ENCODE assay signal across 1 cellular context in the genomic region with DNA sequence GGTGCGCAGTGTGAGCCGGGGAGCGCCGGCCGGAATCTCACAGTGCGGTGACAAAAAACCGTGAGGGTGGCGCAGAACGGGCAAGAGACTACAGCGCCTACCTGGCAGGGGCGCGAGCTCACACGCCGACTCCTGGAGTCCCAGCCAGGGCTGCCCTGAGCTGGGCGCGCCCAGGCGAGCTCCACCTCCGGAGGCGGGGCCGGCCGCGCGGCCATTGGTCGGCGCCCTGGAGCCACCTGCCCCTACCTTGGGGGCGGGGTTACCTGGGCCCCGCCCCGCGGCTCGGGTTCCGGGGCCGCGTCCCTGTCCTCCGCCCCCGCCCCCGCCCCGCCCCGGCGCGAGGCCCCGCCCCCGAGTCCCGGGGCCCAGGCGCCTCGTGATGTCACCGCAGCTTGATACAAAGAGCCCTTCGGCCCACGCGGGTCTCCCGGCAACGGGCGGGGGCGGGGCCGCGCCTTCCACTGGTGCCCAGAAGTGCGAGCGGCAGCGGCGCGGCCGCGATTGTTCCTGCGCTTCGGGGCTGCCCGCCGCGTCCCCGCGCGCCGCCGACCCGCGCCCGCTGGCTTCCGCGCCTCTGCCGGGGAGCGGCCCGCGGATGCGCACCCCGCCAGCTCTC.
TF ChIP-seq lines count a peak whose summit lies in the region.

No MANE protein-coding gene starts in this region.

TF ChIP-seq in HepG2, 621 proteins besides CTCF, POLR2A, EP300 and RAD21 (continued from another document and continues in another):
- TF ChIP-seq, protein P1, sequence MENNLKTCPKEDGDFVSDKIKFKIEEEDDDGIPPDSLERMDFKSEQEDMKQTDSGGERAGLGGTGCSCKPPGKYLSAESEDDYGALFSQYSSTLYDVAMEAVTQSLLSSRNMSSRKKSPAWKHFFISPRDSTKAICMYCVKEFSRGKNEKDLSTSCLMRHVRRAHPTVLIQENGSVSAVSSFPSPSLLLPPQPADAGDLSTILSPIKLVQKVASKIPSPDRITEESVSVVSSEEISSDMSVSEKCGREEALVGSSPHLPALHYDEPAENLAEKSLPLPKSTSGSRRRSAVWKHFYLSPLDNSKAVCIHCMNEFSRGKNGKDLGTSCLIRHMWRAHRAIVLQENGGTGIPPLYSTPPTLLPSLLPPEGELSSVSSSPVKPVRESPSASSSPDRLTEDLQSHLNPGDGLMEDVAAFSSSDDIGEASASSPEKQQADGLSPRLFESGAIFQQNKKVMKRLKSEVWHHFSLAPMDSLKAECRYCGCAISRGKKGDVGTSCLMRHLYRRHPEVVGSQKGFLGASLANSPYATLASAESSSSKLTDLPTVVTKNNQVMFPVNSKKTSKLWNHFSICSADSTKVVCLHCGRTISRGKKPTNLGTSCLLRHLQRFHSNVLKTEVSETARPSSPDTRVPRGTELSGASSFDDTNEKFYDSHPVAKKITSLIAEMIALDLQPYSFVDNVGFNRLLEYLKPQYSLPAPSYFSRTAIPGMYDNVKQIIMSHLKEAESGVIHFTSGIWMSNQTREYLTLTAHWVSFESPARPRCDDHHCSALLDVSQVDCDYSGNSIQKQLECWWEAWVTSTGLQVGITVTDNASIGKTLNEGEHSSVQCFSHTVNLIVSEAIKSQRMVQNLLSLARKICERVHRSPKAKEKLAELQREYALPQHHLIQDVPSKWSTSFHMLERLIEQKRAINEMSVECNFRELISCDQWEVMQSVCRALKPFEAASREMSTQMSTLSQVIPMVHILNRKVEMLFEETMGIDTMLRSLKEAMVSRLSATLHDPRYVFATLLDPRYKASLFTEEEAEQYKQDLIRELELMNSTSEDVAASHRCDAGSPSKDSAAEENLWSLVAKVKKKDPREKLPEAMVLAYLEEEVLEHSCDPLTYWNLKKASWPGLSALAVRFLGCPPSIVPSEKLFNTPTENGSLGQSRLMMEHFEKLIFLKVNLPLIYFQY (CRISPR knock-in tag; IDR thresholded peaks at IDR 0.05; ENCODE audit: borderline replicate concordance): 0 out of 2 replicates have a peak, but pooled peaks have one; percentile 23
- TF ChIP-seq, protein P2, sequence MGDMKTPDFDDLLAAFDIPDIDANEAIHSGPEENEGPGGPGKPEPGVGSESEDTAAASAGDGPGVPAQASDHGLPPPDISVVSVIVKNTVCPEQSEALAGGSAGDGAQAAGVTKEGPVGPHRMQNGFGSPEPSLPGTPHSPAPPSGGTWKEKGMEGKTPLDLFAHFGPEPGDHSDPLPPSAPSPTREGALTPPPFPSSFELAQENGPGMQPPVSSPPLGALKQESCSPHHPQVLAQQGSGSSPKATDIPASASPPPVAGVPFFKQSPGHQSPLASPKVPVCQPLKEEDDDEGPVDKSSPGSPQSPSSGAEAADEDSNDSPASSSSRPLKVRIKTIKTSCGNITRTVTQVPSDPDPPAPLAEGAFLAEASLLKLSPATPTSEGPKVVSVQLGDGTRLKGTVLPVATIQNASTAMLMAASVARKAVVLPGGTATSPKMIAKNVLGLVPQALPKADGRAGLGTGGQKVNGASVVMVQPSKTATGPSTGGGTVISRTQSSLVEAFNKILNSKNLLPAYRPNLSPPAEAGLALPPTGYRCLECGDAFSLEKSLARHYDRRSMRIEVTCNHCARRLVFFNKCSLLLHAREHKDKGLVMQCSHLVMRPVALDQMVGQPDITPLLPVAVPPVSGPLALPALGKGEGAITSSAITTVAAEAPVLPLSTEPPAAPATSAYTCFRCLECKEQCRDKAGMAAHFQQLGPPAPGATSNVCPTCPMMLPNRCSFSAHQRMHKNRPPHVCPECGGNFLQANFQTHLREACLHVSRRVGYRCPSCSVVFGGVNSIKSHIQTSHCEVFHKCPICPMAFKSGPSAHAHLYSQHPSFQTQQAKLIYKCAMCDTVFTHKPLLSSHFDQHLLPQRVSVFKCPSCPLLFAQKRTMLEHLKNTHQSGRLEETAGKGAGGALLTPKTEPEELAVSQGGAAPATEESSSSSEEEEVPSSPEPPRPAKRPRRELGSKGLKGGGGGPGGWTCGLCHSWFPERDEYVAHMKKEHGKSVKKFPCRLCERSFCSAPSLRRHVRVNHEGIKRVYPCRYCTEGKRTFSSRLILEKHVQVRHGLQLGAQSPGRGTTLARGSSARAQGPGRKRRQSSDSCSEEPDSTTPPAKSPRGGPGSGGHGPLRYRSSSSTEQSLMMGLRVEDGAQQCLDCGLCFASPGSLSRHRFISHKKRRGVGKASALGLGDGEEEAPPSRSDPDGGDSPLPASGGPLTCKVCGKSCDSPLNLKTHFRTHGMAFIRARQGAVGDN (CRISPR knock-in tag; IDR thresholded peaks at IDR 0.05): peak; percentile 63
- TF ChIP-seq SNAI1 (CRISPR knock-in tag; IDR thresholded peaks at IDR 0.05; ENCODE audit: borderline replicate concordance) (no peak), NKX3-1 (CRISPR knock-in tag; IDR thresholded peaks at IDR 0.05) (no peak), XRCC5 (optimal IDR thresholded peaks at IDR 0.05; ENCODE audit: low read length) (peak; percentile 25), TCF12 (IDR thresholded peaks at IDR 0.05) (no peak), TCF12 (CRISPR knock-in tag; IDR thresholded peaks at IDR 0.05) (no peak), ZNF383 (CRISPR knock-in tag; IDR thresholded peaks at IDR 0.05; ENCODE audit: borderline replicate concordance) (no peak), ZNF333 (CRISPR knock-in tag; IDR thresholded peaks at IDR 0.05; ENCODE audit: borderline replicate concordance) (peak; percentile 23; the same call in 1 of the 2 replicates), ZNF720 (CRISPR knock-in tag; IDR thresholded peaks at IDR 0.05) (no peak), FLYWCH1 (CRISPR knock-in tag; IDR thresholded peaks at IDR 0.05) (no peak), FOXO1 (CRISPR knock-in tag; IDR thresholded peaks at IDR 0.05) (0 out of 2 replicates have a peak, but pooled peaks have one; percentile 13), ZNF790 (CRISPR knock-in tag; IDR thresholded peaks at IDR 0.05; ENCODE audit: borderline replicate concordance) (peak; percentile 67; the same call in 1 of the 2 replicates), ZFP1 (CRISPR knock-in tag; IDR thresholded peaks at IDR 0.05) (0 out of 2 replicates have a peak, but pooled peaks have one; percentile 33), ZNF24 (IDR thresholded peaks at IDR 0.05) (no peak), HNRNPLL (IDR thresholded peaks at IDR 0.05; ENCODE audit: low read depth, low read length, poor library complexity, severe bottlenecking) (peak; percentile 68), ESRRA (CRISPR knock-in tag; IDR thresholded peaks at IDR 0.05; ENCODE audit: low read depth) (no peak), ELF3 (CRISPR knock-in tag; IDR thresholded peaks at IDR 0.05) (peak; percentile 47; the same call in 1 of the 2 replicates), ZFX (CRISPR knock-in tag; IDR thresholded peaks at IDR 0.05; ENCODE audit: low read depth) (peak; percentile 9; the same call in 1 of the 2 replicates), ZMAT3 (CRISPR knock-in tag; conservative IDR thresholded peaks at IDR 0.05) (0 out of 2 replicates have a peak, but pooled peaks have one; percentile 43), KDM6A (CRISPR knock-in tag; IDR thresholded peaks at IDR 0.05; ENCODE audit: low read depth) (no peak), ZNF703 (CRISPR knock-in tag; IDR thresholded peaks at IDR 0.05; ENCODE audit: borderline replicate concordance) (no peak), ZNF781 (CRISPR knock-in tag; IDR thresholded peaks at IDR 0.05; ENCODE audit: borderline replicate concordance, not compliant biosample characterization) (no peak), ZNF629 (CRISPR knock-in tag; conservative IDR thresholded peaks at IDR 0.05) (no peak), MTF1 (CRISPR knock-in tag; IDR thresholded peaks at IDR 0.05) (no peak), ZNF547 (CRISPR knock-in tag; IDR thresholded peaks at IDR 0.05) (peak; percentile 44; the same call in 1 of the 2 replicates), HMG20A (CRISPR knock-in tag; IDR thresholded peaks at IDR 0.05; ENCODE audit: borderline replicate concordance) (no peak; the same call in 1 of the 2 replicates), PHF5A (CRISPR knock-in tag; IDR thresholded peaks at IDR 0.05; ENCODE audit: low read depth, unreplicated experiment) (no peak), HES4 (CRISPR knock-in tag; IDR thresholded peaks at IDR 0.05; ENCODE audit: borderline replicate concordance) (peak; percentile 60; the same call in 1 of the 2 replicates), SRSF1 (optimal IDR thresholded peaks at IDR 0.05; ENCODE audit: low read depth, low read length) (no peak)
- TF ChIP-seq, protein P3, sequence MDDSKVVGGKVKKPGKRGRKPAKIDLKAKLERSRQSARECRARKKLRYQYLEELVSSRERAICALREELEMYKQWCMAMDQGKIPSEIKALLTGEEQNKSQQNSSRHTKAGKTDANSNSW (CRISPR knock-in tag; IDR thresholded peaks at IDR 0.05; ENCODE audit: borderline replicate concordance): no peak
- TF ChIP-seq, protein P4, sequence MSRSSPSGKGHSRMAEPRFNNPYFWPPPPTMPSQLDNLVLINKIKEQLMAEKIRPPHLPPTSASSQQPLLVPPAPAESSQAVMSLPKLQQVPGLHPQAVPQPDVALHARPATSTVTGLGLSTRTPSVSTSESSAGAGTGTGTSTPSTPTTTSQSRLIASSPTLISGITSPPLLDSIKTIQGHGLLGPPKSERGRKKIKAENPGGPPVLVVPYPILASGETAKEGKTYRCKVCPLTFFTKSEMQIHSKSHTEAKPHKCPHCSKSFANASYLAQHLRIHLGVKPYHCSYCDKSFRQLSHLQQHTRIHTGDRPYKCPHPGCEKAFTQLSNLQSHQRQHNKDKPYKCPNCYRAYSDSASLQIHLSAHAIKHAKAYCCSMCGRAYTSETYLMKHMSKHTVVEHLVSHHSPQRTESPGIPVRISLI (CRISPR knock-in tag; IDR thresholded peaks at IDR 0.05; ENCODE audit: borderline replicate concordance): peak; percentile 68; the same call in 1 of the 2 replicates
- TF ChIP-seq, protein P5, sequence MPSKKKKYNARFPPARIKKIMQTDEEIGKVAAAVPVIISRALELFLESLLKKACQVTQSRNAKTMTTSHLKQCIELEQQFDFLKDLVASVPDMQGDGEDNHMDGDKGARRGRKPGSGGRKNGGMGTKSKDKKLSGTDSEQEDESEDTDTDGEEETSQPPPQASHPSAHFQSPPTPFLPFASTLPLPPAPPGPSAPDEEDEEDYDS (CRISPR knock-in tag; IDR thresholded peaks at IDR 0.05): peak; percentile 60
- TF ChIP-seq, protein P6, sequence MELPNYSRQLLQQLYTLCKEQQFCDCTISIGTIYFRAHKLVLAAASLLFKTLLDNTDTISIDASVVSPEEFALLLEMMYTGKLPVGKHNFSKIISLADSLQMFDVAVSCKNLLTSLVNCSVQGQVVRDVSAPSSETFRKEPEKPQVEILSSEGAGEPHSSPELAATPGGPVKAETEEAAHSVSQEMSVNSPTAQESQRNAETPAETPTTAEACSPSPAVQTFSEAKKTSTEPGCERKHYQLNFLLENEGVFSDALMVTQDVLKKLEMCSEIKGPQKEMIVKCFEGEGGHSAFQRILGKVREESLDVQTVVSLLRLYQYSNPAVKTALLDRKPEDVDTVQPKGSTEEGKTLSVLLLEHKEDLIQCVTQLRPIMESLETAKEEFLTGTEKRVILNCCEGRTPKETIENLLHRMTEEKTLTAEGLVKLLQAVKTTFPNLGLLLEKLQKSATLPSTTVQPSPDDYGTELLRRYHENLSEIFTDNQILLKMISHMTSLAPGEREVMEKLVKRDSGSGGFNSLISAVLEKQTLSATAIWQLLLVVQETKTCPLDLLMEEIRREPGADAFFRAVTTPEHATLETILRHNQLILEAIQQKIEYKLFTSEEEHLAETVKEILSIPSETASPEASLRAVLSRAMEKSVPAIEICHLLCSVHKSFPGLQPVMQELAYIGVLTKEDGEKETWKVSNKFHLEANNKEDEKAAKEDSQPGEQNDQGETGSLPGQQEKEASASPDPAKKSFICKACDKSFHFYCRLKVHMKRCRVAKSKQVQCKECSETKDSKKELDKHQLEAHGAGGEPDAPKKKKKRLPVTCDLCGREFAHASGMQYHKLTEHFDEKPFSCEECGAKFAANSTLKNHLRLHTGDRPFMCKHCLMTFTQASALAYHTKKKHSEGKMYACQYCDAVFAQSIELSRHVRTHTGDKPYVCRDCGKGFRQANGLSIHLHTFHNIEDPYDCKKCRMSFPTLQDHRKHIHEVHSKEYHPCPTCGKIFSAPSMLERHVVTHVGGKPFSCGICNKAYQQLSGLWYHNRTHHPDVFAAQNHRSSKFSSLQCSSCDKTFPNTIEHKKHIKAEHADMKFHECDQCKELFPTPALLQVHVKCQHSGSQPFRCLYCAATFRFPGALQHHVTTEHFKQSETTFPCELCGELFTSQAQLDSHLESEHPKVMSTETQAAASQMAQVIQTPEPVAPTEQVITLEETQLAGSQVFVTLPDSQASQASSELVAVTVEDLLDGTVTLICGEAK (IDR thresholded peaks at IDR 0.05): no peak
- TF ChIP-seq, protein P6 (CRISPR knock-in tag; IDR thresholded peaks at IDR 0.05): peak; percentile 52; the same call in 1 of the 2 replicates
- TF ChIP-seq, protein P7, sequence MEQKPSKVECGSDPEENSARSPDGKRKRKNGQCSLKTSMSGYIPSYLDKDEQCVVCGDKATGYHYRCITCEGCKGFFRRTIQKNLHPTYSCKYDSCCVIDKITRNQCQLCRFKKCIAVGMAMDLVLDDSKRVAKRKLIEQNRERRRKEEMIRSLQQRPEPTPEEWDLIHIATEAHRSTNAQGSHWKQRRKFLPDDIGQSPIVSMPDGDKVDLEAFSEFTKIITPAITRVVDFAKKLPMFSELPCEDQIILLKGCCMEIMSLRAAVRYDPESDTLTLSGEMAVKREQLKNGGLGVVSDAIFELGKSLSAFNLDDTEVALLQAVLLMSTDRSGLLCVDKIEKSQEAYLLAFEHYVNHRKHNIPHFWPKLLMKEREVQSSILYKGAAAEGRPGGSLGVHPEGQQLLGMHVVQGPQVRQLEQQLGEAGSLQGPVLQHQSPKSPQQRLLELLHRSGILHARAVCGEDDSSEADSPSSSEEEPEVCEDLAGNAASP (CRISPR knock-in tag; IDR thresholded peaks at IDR 0.05; ENCODE audit: borderline replicate concordance): peak; percentile 59; the same call in 1 of the 2 replicates
